Comparison of ENCODE assay signal across 11 cellular contexts in genomic region chr17:79987890-79988162, GRCh38. TPM values are rescaled to one million over a fixed set of nuclear protein-coding genes. Genes with fewer than 3 reads are reported as not detected.
DNase-seq lines count a peak whose midpoint lies in the region; ATAC-seq and TF ChIP-seq lines count a peak whose summit lies in the region.
"Had no signal": no experiment of that assay in that cellular context is flagged by ENCODE, and none has a peak within 500 bp of the region (broad histone marks: within the 10 kb centered on the region; RNA-seq: fewer than 3 reads in every experiment).

No MANE protein-coding gene starts in this region.

- in situ Hi-C loops in IMR-90 (cut with MboI; ENCODE audit: low sequenced_read_pairs) = loop anchor here (5.0 to 10.0 kb wide), 3 partner anchors 143 to 241 kb away; no protein-coding TSS in a partner anchor

- peaks cover 8 to 43% of the 10 kb centered on the region in 2 experiments; a peak in 3 of 4 replicates for H3K79me1 ChIP-seq in IMR-90 (ENCODE audit: low read depth in 1 of 2, low read length in 2 of 2)
- H3K79me1 ChIP-seq in neuronal stem cell (ENCODE audit: low read depth, low read length) = peaks cover 6% of the 10 kb centered on the region

- H2BK120ac ChIP-seq in IMR-90 (ENCODE audit: low read depth, low read length) = peak overlapping the region; percentile 50
- no peak overlapping the region for H2BK120ac ChIP-seq in neuronal stem cell (ENCODE audit: low read depth, low read length)

- no peak overlapping the region for H2AK5ac ChIP-seq in IMR-90 (ENCODE audit: low read depth, low read length)
- no peak overlapping the region for H2AK5ac ChIP-seq in neuronal stem cell (ENCODE audit: low read depth, low read length)

- H3K4ac ChIP-seq in IMR-90 (ENCODE audit: low read depth, low read length) = peak overlapping the region; percentile 78
- no peak overlapping the region for H3K4ac ChIP-seq in neuronal stem cell (ENCODE audit: low read length)

- no peak for TF ChIP-seq POLR2A in IMR-90 (IDR thresholded peaks at IDR 0.05; ENCODE audit: low read depth, low read length)

- no peak overlapping the region for H2BK12ac ChIP-seq in neuronal stem cell (ENCODE audit: low read length)

- peak overlapping the region; percentile 43 for H4K91ac ChIP-seq in IMR-90 (ENCODE audit: insufficient read depth, low read depth, low read length)
- H4K91ac ChIP-seq in neuronal stem cell (ENCODE audit: low read depth, low read length, poor library complexity) = no peak overlapping the region

- intact Hi-C loops in IMR-90 (cut with micrococcal nuclease) = loop anchor here (1.0 kb wide), 1 partner anchor 198 kb away; no protein-coding TSS in a partner anchor
- intact Hi-C loops in colonic mucosa (cut with DNase I) = loop anchor here (5.0 kb wide), 2 partner anchors 141 to 196 kb away; no protein-coding TSS in a partner anchor

- dilution Hi-C loops in IMR-90 (cut with HindIII; ENCODE audit: low sequenced_read_pairs, unreplicated experiment) = no loop called here

- H2BK20ac ChIP-seq in IMR-90 (ENCODE audit: low read depth, low read length) = no peak overlapping the region; the same call in 1 of the 2 replicates

- H3K9me3 ChIP-seq in IMR-90 (ENCODE audit: control insufficient read depth, insufficient read depth, low read length) = no peaks in the 10 kb centered on the region
- no peaks in the 10 kb centered on the region for H3K9me3 ChIP-seq in colonic mucosa
- H3K9me3 ChIP-seq in neuronal stem cell (replicated peaks in 1 of 2; ENCODE audit: control insufficient read depth in 2 of 2, insufficient read depth in 1 of 2, low read depth in 1 of 2, low read length in 2 of 2) = peaks cover 0 to 3% of the 10 kb centered on the region in 2 donors

- H3K23ac ChIP-seq in IMR-90 (ENCODE audit: low read depth, low read length) (peak overlapping the region; percentile 38; the same call in 1 of the 2 replicates), neuronal stem cell (ENCODE audit: low read depth, low read length, poor library complexity) (no peak overlapping the region)

- peak overlapping the region; percentile 84 for H2AFZ ChIP-seq in IMR-90 (replicated peaks; ENCODE audit: low read length, poor library complexity)
- H2AFZ ChIP-seq in neuronal stem cell (ENCODE audit: low read length) = no peak overlapping the region

- 0 out of 2 replicates have a peak overlapping the region, but pooled peaks have one; percentile 16 for H3K9ac ChIP-seq in IMR-90 (ENCODE audit: low read depth, low read length)
- H3K9ac ChIP-seq in colonic mucosa (ENCODE audit: low read depth in 2 of 2, low read length in 2 of 2) = peak overlapping the region in 1 of 2 donors; percentile 1
- H3K9ac ChIP-seq in neuronal stem cell (ENCODE audit: low read depth, low read length, poor library complexity) = peak overlapping the region; percentile 47

- peak overlapping the region; percentile 89 for H2AK9ac ChIP-seq in IMR-90 (replicated peaks; ENCODE audit: low read depth, low read length, poor library complexity)

- H4K8ac ChIP-seq in IMR-90 (ENCODE audit: low read depth in 2 of 2, low read length in 2 of 2) (peak overlapping the region in 1 of 2 experiments; percentile 70; a peak in 3 of 4 replicates), neuronal stem cell (ENCODE audit: low read depth, low read length) (no peak overlapping the region)

- CTCF ChIA-PET in IMR-90 (lab: Yijun Ruan, JAX) = no interaction called here

- H4K5ac ChIP-seq in IMR-90 (ENCODE audit: low read depth, low read length) = peak overlapping the region; percentile 36

- H3K9me1 ChIP-seq in IMR-90 (ENCODE audit: insufficient read depth, low read length) = peaks cover 17% of the 10 kb centered on the region

- peak overlapping the region; percentile 34 for H3K18ac ChIP-seq in IMR-90 (ENCODE audit: low read depth, low read length)
- no peak overlapping the region for H3K18ac ChIP-seq in neuronal stem cell (ENCODE audit: low read length)

- POLR2A ChIA-PET in IMR-90 (lab: Charles Lee; ENCODE audit: unreplicated experiment) = no interaction called here

- no peak for TF ChIP-seq CTCF in IMR-90 (conservative IDR thresholded peaks at IDR 0.05; ENCODE audit: low read depth, low read length)
- no peak for TF ChIP-seq CTCF in colonic mucosa (IDR thresholded peaks at IDR 0.05)

- H3K36me3 ChIP-seq in IMR-90 (ENCODE audit: control insufficient read depth, insufficient read depth, low read length) (no peaks in the 10 kb centered on the region), colonic mucosa (no peaks in the 10 kb centered on the region), neuronal stem cell (replicated peaks in 1 of 2; ENCODE audit: control insufficient read depth in 2 of 2, insufficient read depth in 2 of 2, low read length in 2 of 2) (peaks cover under 1 to 27% of the 10 kb centered on the region in 2 donors)

- no peaks in the 10 kb centered on the region for H3K27me3 ChIP-seq in IMR-90 (ENCODE audit: control insufficient read depth, insufficient read depth, low read length)
- H3K27me3 ChIP-seq in colonic mucosa = no peaks in the 10 kb centered on the region
- no peaks in the 10 kb centered on the region for H3K27me3 ChIP-seq in neuronal stem cell (ENCODE audit: control insufficient read depth in 3 of 3, insufficient read depth in 3 of 3, low read depth in 1 of 3, low read length in 3 of 3)
- H3K27me3 ChIP-seq: dorsolateral prefrontal cortex had no signal

- BruUV-seq in IMR-90 (replicated peaks; lab: Mats Ljungman, UMichigan) = no TSS peak

- H3K27ac ChIP-seq in IMR-90 (ENCODE audit: insufficient read depth, low read length) (peak overlapping the region; percentile 61; the same call in 1 of the 2 replicates), colonic mucosa (peak overlapping the region; percentile 48), neuronal stem cell (replicated peaks; ENCODE audit: low read length) (no peak overlapping the region)
- H3K27ac ChIP-seq: dorsolateral prefrontal cortex had no signal

- no peak overlapping the region for H3K56ac ChIP-seq in IMR-90 (ENCODE audit: extremely low read depth, insufficient read depth, low read length)

- H2BK15ac ChIP-seq in IMR-90 (ENCODE audit: low read depth, low read length) (0 out of 3 replicates have a peak overlapping the region, but pooled peaks have one; percentile 29), neuronal stem cell (ENCODE audit: low read length) (no peak overlapping the region)

- H3K4me3 ChIP-seq in IMR-90 (ENCODE audit: insufficient read depth, low read depth, low read length) (peak overlapping the region; percentile 17; the same call in 1 of the 2 replicates), colonic mucosa (no peak overlapping the region), neuronal stem cell (ENCODE audit: low read length in 2 of 2) (no peak overlapping the region)

- H3K4me1 ChIP-seq in IMR-90 (ENCODE audit: control insufficient read depth, insufficient read depth, low read length) (peaks cover 30% of the 10 kb centered on the region), colonic mucosa (peaks cover 35% of the 10 kb centered on the region), neuronal stem cell (ENCODE audit: control insufficient read depth in 2 of 2, insufficient read depth in 1 of 2, low read depth in 1 of 2, low read length in 2 of 2) (peaks cover 4 to 17% of the 10 kb centered on the region in 2 donors)

- ATAC-seq in IMR-90 (ENCODE audit: low read depth) (no peak), GM19395 (IDR thresholded peaks at IDR 0.05; ENCODE audit: unreplicated experiment) (no peak)

- DNase-seq in IMR-90 (no peak), colonic mucosa (no peak), neuronal stem cell (ENCODE audit: low spot score) (no peak), NCI-H1417 (lab: John Stamatoyannopoulos, UW) (no peak), cerebellar nuclear complex (lab: John Stamatoyannopoulos, UW) (no peak), DMS 273 treated with DMSO at 0.1 percent for 48 hours (lab: John Stamatoyannopoulos, UW) (no peak)
- DNase-seq: dorsolateral prefrontal cortex; NCI-H446 treated with DMSO at 0.1 percent for 48 hours; stimulated activated naive CD4-positive, alpha-beta T cell treated with Interleukin-2 at 50 U/mL for 16 hours had no signal

- H4K20me1 ChIP-seq in IMR-90 (ENCODE audit: insufficient read depth, low read length) = peaks cover 6% of the 10 kb centered on the region

- peak overlapping the region; percentile 50 for H3K14ac ChIP-seq in IMR-90 (replicated peaks; ENCODE audit: low read depth, low read length)
- H3K14ac ChIP-seq in neuronal stem cell (ENCODE audit: low read length) = no peak overlapping the region

- peak overlapping the region; percentile 66 for H3K4me2 ChIP-seq in IMR-90 (ENCODE audit: low read depth, low read length)
- no peak overlapping the region for H3K4me2 ChIP-seq in neuronal stem cell (ENCODE audit: insufficient read depth, low read length, poor library complexity, severe bottlenecking)

- H2BK5ac ChIP-seq in IMR-90 (ENCODE audit: low read depth, low read length, poor library complexity, severe bottlenecking) (peak overlapping the region; percentile 60), neuronal stem cell (ENCODE audit: low read length) (no peak overlapping the region)

- TF ChIP-seq RAD21 in IMR-90 (IDR thresholded peaks at IDR 0.05; ENCODE audit: low read length) = no peak

- no CpG with 5 or more reads among the region's 9 CpGs for WGBS in IMR-90 (ENCODE audit: extremely low coverage in 2 of 2, insufficient read length in 1 of 2), 2 experiments
- WGBS in neuronal stem cell (ENCODE audit: extremely low coverage in 2 of 2, insufficient read length in 2 of 2, insufficient replicate concordance in 1 of 2), 2 donors = no CpG with 5 or more reads among the region's 9 CpGs

TF ChIP-seq in IMR-90, 13 proteins besides CTCF, POLR2A, EP300 and RAD21 (continues in another document):
- no peak for TF ChIP-seq CHD1 (IDR thresholded peaks at IDR 0.05; ENCODE audit: low read depth, low read length)
- no peak for TF ChIP-seq RCOR1 (IDR thresholded peaks at IDR 0.05; ENCODE audit: insufficient replicate concordance, low read length)
- no peak for TF ChIP-seq RFX5 (IDR thresholded peaks at IDR 0.05; ENCODE audit: low read depth, low read length)
- no peak for TF ChIP-seq NFE2L2 (IDR thresholded peaks at IDR 0.05; ENCODE audit: low read depth, low read length)
- no peak for TF ChIP-seq MAZ (IDR thresholded peaks at IDR 0.05; ENCODE audit: borderline replicate concordance, low read depth, low read length)
- no peak for TF ChIP-seq MAFK (IDR thresholded peaks at IDR 0.05; ENCODE audit: low read depth, low read length)

RNA-seq across cellular contexts. Expression of gene TBC1D16, which starts 47.8 kb away (rescaled TPM):
- total RNA-seq in IMR-90 (2012; rRNA removed) (14.4 and 16.7 TPM in 2 replicates), colonic mucosa (10 to 100 TPM; 14.4 to 19.8 TPM)
- 9.2 and 10.1 TPM in 2 replicates for polyA plus RNA-seq in IMR-90 (2012; rRNA removed)
- 6.3 and 8.7 TPM in 2 replicates for polyA plus RNA-seq in IMR-90 (2012; cell fraction: cytosol; rRNA removed)
- 14.0 and 18.3 TPM in 2 replicates for polyA plus RNA-seq in IMR-90 (2012; cell fraction: nucleus; rRNA removed; ENCODE audit: low replicate concordance)
- 23.3 TPM for polyA plus RNA-seq in neuronal stem cell (2013, experiment 1 of 2)
- 22.9 TPM for polyA plus RNA-seq in neuronal stem cell (2013, experiment 2 of 2)

RNA-seq across cellular contexts. Expression of gene CCDC40, which starts 48.6 kb away (rescaled TPM):
- 0.90 and 1.9 TPM in 2 replicates for total RNA-seq in IMR-90 (2012; rRNA removed)
- polyA plus RNA-seq in IMR-90 (2012; rRNA removed) = 3.8 and 4.7 TPM in 2 replicates
- polyA plus RNA-seq in IMR-90 (2012; cell fraction: cytosol; rRNA removed) = 1.2 and 1.6 TPM in 2 replicates
- 17.9 and 21.8 TPM in 2 replicates for polyA plus RNA-seq in IMR-90 (2012; cell fraction: nucleus; rRNA removed; ENCODE audit: low replicate concordance)
- total RNA-seq in colonic mucosa = 1 to 10 TPM; 1.2 to 3.6 TPM
- 5.8 TPM for polyA plus RNA-seq in neuronal stem cell (2013, experiment 1 of 2)
- polyA plus RNA-seq in neuronal stem cell (2013, experiment 2 of 2) = 6.3 TPM
- total RNA-seq: OCI-LY7 had no signal
